In genomic region chrX:100642296-100642695, GRCh38 we compare ENCODE assay signal across 2 cellular contexts.
TF ChIP-seq lines count a peak whose summit lies in the region.

No MANE protein-coding gene starts in this region.

TF ChIP-seq in IMR-90, 13 proteins besides CTCF, POLR2A, EP300 and RAD21 (continued from another document):
- no peak for TF ChIP-seq USF2 (IDR thresholded peaks at IDR 0.05; ENCODE audit: low read depth, low read length)

TF ChIP-seq in WTC11, 78 proteins besides CTCF, POLR2A, EP300 and RAD21 (continued from another document):
- no peak for TF ChIP-seq ATF3 (CRISPR knock-in tag; conservative IDR thresholded peaks at IDR 0.05)
- no peak for TF ChIP-seq ZNF425 (CRISPR knock-in tag; conservative IDR thresholded peaks at IDR 0.05)
- TF ChIP-seq SMAD3 (CRISPR knock-in tag; IDR thresholded peaks at IDR 0.05; ENCODE audit: borderline replicate concordance): no peak
- TF ChIP-seq ZNF512 (CRISPR knock-in tag; IDR thresholded peaks at IDR 0.05; ENCODE audit: borderline replicate concordance): no peak
- TF ChIP-seq ATF2 (CRISPR knock-in tag; IDR thresholded peaks at IDR 0.05; ENCODE audit: borderline replicate concordance, low read depth): no peak
- TF ChIP-seq ESRRA (CRISPR knock-in tag; IDR thresholded peaks at IDR 0.05; ENCODE audit: borderline replicate concordance): no peak
